In genomic region chr5:159504857-159505304, GRCh38 we compare ENCODE assay signal across 11 cellular contexts.
DNase-seq lines count a peak whose midpoint lies in the region; ATAC-seq, FAIRE-seq and TF ChIP-seq lines count a peak whose summit lies in the region.
"Had no signal": no experiment of that assay in that cellular context is flagged by ENCODE, and none has a peak within 500 bp of the region (broad histone marks: within the 10 kb centered on the region; RNA-seq: fewer than 3 reads in every experiment).

No MANE protein-coding gene starts in this region.

- BruUV-seq in HepG2 (replicated peaks; lab: Mats Ljungman, UMichigan): no TSS peak

- DNase-seq in HepG2 (ENCODE audit: low spot score) (no peak), epithelial cell of esophagus (ENCODE audit: low read depth) (peak; percentile 69), midbrain (lab: John Stamatoyannopoulos, UW) (peak; percentile 23), GM20000 (ENCODE audit: low spot score) (no peak), T-helper 17 cell (no peak), NCI-H1048 (lab: John Stamatoyannopoulos, UW) (no peak)
- DNase-seq: activated B cell treated with CpG ODN at 0.5 μM for 24 hours had no signal

- no peak for TF ChIP-seq RAD21 in liver (IDR thresholded peaks at IDR 0.05)
- TF ChIP-seq RAD21 in HepG2 (CRISPR knock-in tag; IDR thresholded peaks at IDR 0.05): no peak

- no peaks in the 10 kb centered on the region for H3K4me1 ChIP-seq in liver (ENCODE audit: control insufficient read depth in 4 of 4, insufficient read depth in 4 of 4, low read length in 3 of 4)
- H3K4me1 ChIP-seq in HepG2 (ENCODE audit: insufficient read depth, low read length): no peaks in the 10 kb centered on the region

- H3K27me3 ChIP-seq in liver (ENCODE audit: control insufficient read depth in 4 of 4, insufficient read depth in 4 of 4, low read length in 3 of 4) (no peaks in the 10 kb centered on the region), HepG2 (ENCODE audit: control insufficient read depth in 1 of 2, insufficient read depth in 2 of 2, low read length in 2 of 2) (no peaks in the 10 kb centered on the region)

- no peak for TF ChIP-seq EP300 in HepG2 (IDR thresholded peaks at IDR 0.05; ENCODE audit: low read depth in 2 of 2, low read length in 2 of 2)
- TF ChIP-seq EP300 in HepG2 (CRISPR knock-in tag; IDR thresholded peaks at IDR 0.05; ENCODE audit: borderline replicate concordance): no peak

- H3K9me3 ChIP-seq in liver (ENCODE audit: control insufficient read depth in 4 of 4, low read length in 3 of 4) (no peaks in the 10 kb centered on the region), HepG2 (ENCODE audit: low read length) (no peaks in the 10 kb centered on the region), T-helper 17 cell (ENCODE audit: control insufficient read depth, low read length, poor library complexity, severe bottlenecking) (no peaks in the 10 kb centered on the region)

- no peak overlapping the region for H3K4me2 ChIP-seq in HepG2 (ENCODE audit: low read depth, low read length)

- POLR2A ChIA-PET in HepG2 (lab: Yijun Ruan, JAX): no interaction called here

- in situ Hi-C loops in HepG2 (cut with HindIII; ENCODE audit: extremely low pct_ligation_motif_present, low pct_unique_long_range_greater_than_20kb): no loop called here

- H3K36me3 Mint-ChIP-seq in T-helper 17 cell (ENCODE audit: low read depth): peaks cover 2% of the 10 kb centered on the region

- H3K4me3 Mint-ChIP-seq in T-helper 17 cell: no peak overlapping the region
- H3K4me3 Mint-ChIP-seq: activated B cell treated with CpG ODN at 0.5 μM for 24 hours; B cell; stimulated activated naive CD8-positive, alpha-beta T cell treated with anti-CD3 and anti-CD28 coated beads, Interleukin-15, Interleukin-2, amounts not matched to agents 100 ng/mL and 50 ng/mL, for 24 hours had no signal

- no peak overlapping the region for H3K27ac Mint-ChIP-seq in T-helper 17 cell
- H3K27ac Mint-ChIP-seq: activated B cell treated with CpG ODN at 0.5 μM for 24 hours; B cell; stimulated activated naive CD8-positive, alpha-beta T cell treated with anti-CD3 and anti-CD28 coated beads, Interleukin-15, Interleukin-2, amounts not matched to agents 100 ng/mL and 50 ng/mL, for 24 hours had no signal

- H3K4me3 ChIP-seq in liver (ENCODE audit: low read depth in 1 of 3, low read length in 3 of 3) (no peak overlapping the region), HepG2 (replicated peaks in 1 of 3; ENCODE audit: insufficient read depth in 1 of 3, low read depth in 2 of 3, low read length in 3 of 3) (no peak overlapping the region), epithelial cell of esophagus (ENCODE audit: low read length) (no peak overlapping the region)

- H3K79me2 ChIP-seq in HepG2 (ENCODE audit: insufficient read depth, low read length): no peaks in the 10 kb centered on the region

- H3K4me1 Mint-ChIP-seq in T-helper 17 cell: peaks cover 3% of the 10 kb centered on the region
- H3K4me1 Mint-ChIP-seq: activated B cell treated with CpG ODN at 0.5 μM for 24 hours, B cell had no signal

- intact Hi-C loops in HepG2 (cut with micrococcal nuclease; ENCODE audit: unreplicated experiment): no loop called here

- H4K20me1 ChIP-seq in HepG2 (ENCODE audit: insufficient read depth, low read length): no peaks in the 10 kb centered on the region

- no peak overlapping the region for H2AFZ ChIP-seq in HepG2 (ENCODE audit: low read length)

- WGBS in liver: 55% methylated on average over 7 of the region's 7 CpGs
- WGBS in HepG2 (ENCODE audit: low lambda C conversion rate): 49% methylated on average over 7 of the region's 7 CpGs

- no peaks in the 10 kb centered on the region for H3K27me3 Mint-ChIP-seq in T-helper 17 cell
- H3K27me3 Mint-ChIP-seq: activated B cell treated with CpG ODN at 0.5 μM for 24 hours, B cell had no signal

- no peak for FAIRE-seq in HepG2 (lab: Jason Lieb, UNC)

- ATAC-seq in HepG2: no peak
- no peak for ATAC-seq in HG03342 (IDR thresholded peaks at IDR 0.05; ENCODE audit: unreplicated experiment)
- ATAC-seq in T-helper 17 cell: no peak

- H3K27ac ChIP-seq in liver (ENCODE audit: low read depth in 1 of 2, low read length in 2 of 2) (peak overlapping the region; percentile 42 to 46), HepG2 (ENCODE audit: extremely low read length, insufficient read depth, low read length) (no peak overlapping the region)

- CTCF ChIA-PET in HepG2 (lab: Yijun Ruan, JAX; ENCODE audit: low intra/inter-chr PET ratio, low total read pairs): no interaction called here

- H3K36me3 ChIP-seq in liver (ENCODE audit: control insufficient read depth in 4 of 4, insufficient read depth in 3 of 4, low read depth in 1 of 4, low read length in 3 of 4): no peaks in the 10 kb centered on the region
- no peaks in the 10 kb centered on the region for H3K36me3 ChIP-seq in HepG2 (replicated peaks in 1 of 2; ENCODE audit: control insufficient read depth in 1 of 2, insufficient read depth in 2 of 2, low read length in 2 of 2)

- TF ChIP-seq CTCF in liver (IDR thresholded peaks at IDR 0.05; ENCODE audit: low read depth, low read length, missing input control) (no peak), HepG2 (CRISPR knock-in tag; IDR thresholded peaks at IDR 0.05) (no peak), epithelial cell of esophagus (IDR thresholded peaks at IDR 0.05; ENCODE audit: insufficient read depth, low read depth, low read length, missing control alignments) (no peak), GM20000 (IDR thresholded peaks at IDR 0.05; ENCODE audit: extremely low read depth, missing control alignments) (no peak)

- H3K9ac ChIP-seq in liver (ENCODE audit: low read depth in 1 of 2, low read length in 2 of 2): no peak overlapping the region
- no peak overlapping the region for H3K9ac ChIP-seq in HepG2 (ENCODE audit: insufficient read depth, low read depth, low read length)

- no peak for TF ChIP-seq POLR2A in HepG2 (IDR thresholded peaks at IDR 0.05; ENCODE audit: insufficient read depth in 1 of 2, low read depth in 2 of 2, low read length in 2 of 2)

TF ChIP-seq in liver, 16 proteins besides CTCF, POLR2A, EP300 and RAD21:
- TF ChIP-seq GABPA (IDR thresholded peaks at IDR 0.05 in 1 of 2, conservative IDR thresholded peaks at IDR 0.05 in 1 of 2) (no peak), NR2F2 (IDR thresholded peaks at IDR 0.05) (no peak), SP1 (IDR thresholded peaks at IDR 0.05) (peak; percentile 16), HNF4A (conservative IDR thresholded peaks at IDR 0.05) (no peak)

TF ChIP-seq in HepG2, 621 proteins besides CTCF, POLR2A, EP300 and RAD21:
- TF ChIP-seq, protein P1, sequence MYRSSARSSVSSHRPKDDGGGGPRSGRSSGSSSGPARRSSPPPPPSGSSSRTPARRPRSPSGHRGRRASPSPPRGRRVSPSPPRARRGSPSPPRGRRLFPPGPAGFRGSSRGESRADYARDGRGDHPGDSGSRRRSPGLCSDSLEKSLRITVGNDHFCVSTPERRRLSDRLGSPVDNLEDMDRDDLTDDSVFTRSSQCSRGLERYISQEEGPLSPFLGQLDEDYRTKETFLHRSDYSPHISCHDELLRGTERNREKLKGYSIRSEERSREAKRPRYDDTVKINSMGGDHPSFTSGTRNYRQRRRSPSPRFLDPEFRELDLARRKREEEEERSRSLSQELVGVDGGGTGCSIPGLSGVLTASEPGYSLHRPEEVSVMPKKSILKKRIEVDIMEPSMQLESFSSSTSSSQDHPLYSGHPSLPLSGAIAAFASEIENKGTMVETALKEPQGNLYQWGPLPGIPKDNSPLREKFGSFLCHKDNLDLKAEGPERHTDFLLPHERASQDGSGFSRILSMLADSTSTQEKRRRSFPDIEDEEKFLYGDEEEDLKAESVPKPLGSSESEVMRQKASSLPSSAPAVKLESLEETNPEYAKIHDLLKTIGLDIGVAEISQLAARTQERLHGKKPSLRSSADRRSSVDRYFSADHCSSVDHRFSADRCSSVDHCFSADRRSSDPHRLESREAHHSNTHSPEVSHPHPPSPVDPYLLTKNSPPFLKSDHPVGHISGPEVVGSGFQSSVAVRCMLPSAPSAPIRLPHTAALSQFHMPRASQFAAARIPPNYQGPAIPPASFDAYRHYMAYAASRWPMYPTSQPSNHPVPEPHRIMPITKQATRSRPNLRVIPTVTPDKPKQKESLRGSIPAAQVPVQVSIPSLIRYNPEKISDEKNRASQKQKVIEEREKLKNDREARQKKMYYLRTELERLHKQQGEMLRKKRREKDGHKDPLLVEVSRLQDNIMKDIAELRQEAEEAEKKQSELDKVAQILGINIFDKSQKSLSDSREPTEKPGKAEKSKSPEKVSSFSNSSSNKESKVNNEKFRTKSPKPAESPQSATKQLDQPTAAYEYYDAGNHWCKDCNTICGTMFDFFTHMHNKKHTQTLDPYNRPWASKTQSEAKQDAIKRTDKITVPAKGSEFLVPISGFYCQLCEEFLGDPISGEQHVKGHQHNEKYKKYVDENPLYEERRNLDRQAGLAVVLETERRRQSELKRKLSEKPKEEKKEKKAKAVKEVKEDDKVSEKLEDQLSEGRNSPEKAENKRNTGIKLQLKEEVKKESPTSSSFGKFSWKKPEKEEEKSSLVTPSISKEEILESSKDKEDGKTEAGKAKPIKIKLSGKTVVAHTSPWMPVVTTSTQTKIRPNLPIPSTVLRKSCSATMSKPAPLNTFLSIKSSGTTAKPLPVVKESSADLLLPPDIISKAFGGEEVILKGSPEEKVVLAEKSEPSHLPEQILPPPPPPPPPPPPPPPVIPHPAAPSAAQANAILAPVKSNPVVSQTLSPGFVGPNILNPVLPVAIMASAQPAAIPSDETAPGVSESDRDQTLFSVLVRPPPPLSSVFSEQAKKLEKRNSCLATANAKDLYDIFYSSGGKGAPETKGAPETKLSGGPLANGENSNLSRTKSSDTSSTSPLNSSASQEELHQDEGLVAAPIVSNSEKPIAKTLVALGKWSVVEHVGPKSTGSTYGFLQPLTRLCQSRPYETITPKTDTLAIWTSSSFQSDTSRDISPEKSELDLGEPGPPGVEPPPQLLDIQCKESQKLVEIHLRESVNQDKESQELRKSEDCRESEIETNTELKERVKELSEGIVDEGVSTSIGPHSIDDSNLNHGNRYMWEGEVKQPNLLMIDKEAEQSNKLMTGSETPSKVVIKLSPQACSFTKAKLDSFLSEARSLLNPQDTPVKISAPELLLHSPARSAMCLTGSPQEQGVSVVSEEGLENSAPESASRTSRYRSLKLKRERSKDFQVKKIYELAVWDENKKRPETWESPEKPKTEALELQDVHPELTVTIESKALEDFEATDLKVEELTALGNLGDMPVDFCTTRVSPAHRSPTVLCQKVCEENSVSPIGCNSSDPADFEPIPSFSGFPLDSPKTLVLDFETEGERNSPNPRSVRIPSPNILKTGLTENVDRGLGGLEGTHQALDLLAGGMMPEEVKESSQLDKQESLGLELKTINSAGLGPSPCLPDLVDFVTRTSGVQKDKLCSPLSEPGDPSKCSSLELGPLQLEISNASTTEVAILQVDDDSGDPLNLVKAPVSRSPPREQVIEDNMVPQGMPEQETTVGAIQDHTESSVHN (CRISPR knock-in tag; IDR thresholded peaks at IDR 0.05): no peak
- no peak for TF ChIP-seq ZNF431 (CRISPR knock-in tag; IDR thresholded peaks at IDR 0.05; ENCODE audit: borderline replicate concordance, low read depth)
- no peak for TF ChIP-seq PHB2 (IDR thresholded peaks at IDR 0.05; ENCODE audit: partially characterized antibody)
- TF ChIP-seq MAFK (conservative IDR thresholded peaks at IDR 0.05 in 1 of 2, IDR thresholded peaks at IDR 0.05 in 1 of 2; ENCODE audit: low read length in 2 of 2): 0 out of 4 replicates have a peak, but pooled peaks of 1 of the 2 experiments have one; percentile 13

Comparison
In these comparisons a context has a peak if more than half of its experiments do, and no peak if none do; other contexts are left out.
1. DNase-seq: peak in epithelial cell of esophagus (single experiment) and midbrain (single experiment); none in HepG2 (single experiment), GM20000 (single experiment), T-helper 17 cell (0 of 3) and NCI-H1048 (single experiment).